ENCODE assay signal across 11 cellular contexts in genomic region chr13:47798906-47799305, GRCh38.
DNase-seq lines count a peak whose midpoint lies in the region; ATAC-seq and TF ChIP-seq lines count a peak whose summit lies in the region.
"Had no signal": no experiment of that assay in that cellular context is flagged by ENCODE, and none has a peak within 500 bp of the region (broad histone marks: within the 10 kb centered on the region; RNA-seq: fewer than 3 reads in every experiment).

No MANE protein-coding gene starts in this region.

- TF ChIP-seq CTCF in AG04450 (IDR thresholded peaks at IDR 0.05; ENCODE audit: low read depth, low read length) (peak; percentile 39), GM12872 (IDR thresholded peaks at IDR 0.05; ENCODE audit: insufficient read depth, low read depth, low read length) (peak; percentile 19; the same call in 2 of the 3 replicates), OCI-LY7 (conservative IDR thresholded peaks at IDR 0.05; ENCODE audit: low read length) (peak; percentile 38; the same call in 1 of the 2 replicates), mucosa of descending colon (IDR thresholded peaks at IDR 0.05) (no peak)

- peaks cover 2% of the 10 kb centered on the region for H3K27me3 ChIP-seq in AG04450 (ENCODE audit: control insufficient read depth, insufficient read depth, low read length)

- intact Hi-C loops in OCI-LY7 (cut with micrococcal nuclease; ENCODE audit: unreplicated experiment), result no loop called here
- intact Hi-C loops in mucosa of descending colon (cut with DNase I, micrococcal nuclease), result no loop called here

- no peaks in the 10 kb centered on the region for H3K79me2 ChIP-seq in OCI-LY7 (ENCODE audit: insufficient read depth, low read depth, low read length)

- CTCF ChIA-PET in AG04450 (lab: Charles Lee), result interaction anchor here (0.8 to 1.6 kb wide), 2 partner anchors 11 to 24 kb away, joined by 4 read pairs; no protein-coding TSS in a partner anchor
- CTCF ChIA-PET in OCI-LY7 (lab: Charles Lee; ENCODE audit: unreplicated experiment), result no interaction called here

- no peaks in the 10 kb centered on the region for H4K20me1 ChIP-seq in OCI-LY7 (ENCODE audit: insufficient read depth, low read length)

- H3K4me2 ChIP-seq in OCI-LY7 (ENCODE audit: low read length), result no peak overlapping the region

- no peak overlapping the region for H2AFZ ChIP-seq in OCI-LY7 (ENCODE audit: low read length)

- no peaks in the 10 kb centered on the region for H3K9me2 ChIP-seq in OCI-LY7 (ENCODE audit: insufficient read depth, low read length)

- POLR2A ChIA-PET in AG04450 (lab: Yijun Ruan, JAX) (no interaction called here), OCI-LY7 (lab: Charles Lee) (no interaction called here)

- H3K4me1 ChIP-seq in OCI-LY7 (ENCODE audit: insufficient read depth, low read length, poor library complexity, severe bottlenecking), result no peaks in the 10 kb centered on the region
- H3K4me1 ChIP-seq in mucosa of descending colon (ENCODE audit: low read depth), result no peaks in the 10 kb centered on the region

- ATAC-seq in HG02973 (IDR thresholded peaks at IDR 0.05; ENCODE audit: unreplicated experiment), result no peak
- ATAC-seq in HG02678 (IDR thresholded peaks at IDR 0.05; ENCODE audit: unreplicated experiment), result no peak
- ATAC-seq in mucosa of descending colon, result no peak

- DNase-seq in AG04450 (ENCODE audit: low read depth, low spot score) (no peak), OCI-LY7 (ENCODE audit: low spot score) (no peak), fibroblast of peridontal ligament (ENCODE audit: extremely low read depth) (peak; percentile 29), H4 (ENCODE audit: low spot score) (no peak), mucosa of descending colon (no peak)
- DNase-seq: activated CD4-positive, alpha-beta T cell treated with anti-CD3 and anti-CD28 coated beads, Interleukin-2, amount 50 U/mL, for 48 hours; caudate nucleus; NCI-H1092 treated with DMSO at 0.1 percent for 48 hours had no signal

- BruUV-seq in OCI-LY7 (replicated peaks; lab: Mats Ljungman, UMichigan), result no TSS peak

- H3K27ac ChIP-seq in AG04450 (ENCODE audit: low read depth, low read length), result no peak overlapping the region
- H3K27ac ChIP-seq in OCI-LY7 (ENCODE audit: low read depth, low read length, poor library complexity, severe bottlenecking), result no peak overlapping the region

- H3K9me3 ChIP-seq in AG04450 (ENCODE audit: control insufficient read depth, insufficient read depth, low read length), result no peaks in the 10 kb centered on the region
- no peaks in the 10 kb centered on the region for H3K9me3 ChIP-seq in OCI-LY7 (ENCODE audit: low read length)
- no peaks in the 10 kb centered on the region for H3K9me3 ChIP-seq in mucosa of descending colon

- no peaks in the 10 kb centered on the region for H3K36me3 ChIP-seq in OCI-LY7 (ENCODE audit: insufficient read depth, low read length)
- H3K36me3 ChIP-seq in mucosa of descending colon (ENCODE audit: low read depth), result no peaks in the 10 kb centered on the region

- H3K4me3 ChIP-seq in AG04450 (ENCODE audit: low read depth, low read length), result no peak overlapping the region
- H3K4me3 ChIP-seq in OCI-LY7 (ENCODE audit: low read depth, low read length, poor library complexity, severe bottlenecking), result no peak overlapping the region
- H3K4me3 ChIP-seq in mucosa of descending colon, result no peak overlapping the region
